ENCODE assay signal across 8 cellular contexts in genomic region chrX:23902419-23902818, GRCh38. TPM values are rescaled to one million over a fixed set of nuclear protein-coding genes. Genes with fewer than 3 reads are reported as not detected.
DNase-seq lines count a peak whose midpoint lies in the region; ATAC-seq, FAIRE-seq and TF ChIP-seq lines count a peak whose summit lies in the region.

No MANE protein-coding gene starts in this region.

- peaks cover 33% of the 10 kb centered on the region for H3K4me1 Mint-ChIP-seq in chondrocyte (ENCODE audit: low read depth)

- H3K36me3 ChIP-seq in HepG2 (replicated peaks in 1 of 2; ENCODE audit: control insufficient read depth in 1 of 2, insufficient read depth in 2 of 2, low read length in 2 of 2): no peaks in the 10 kb centered on the region

- POLR2A ChIA-PET in HepG2 (lab: Yijun Ruan, JAX): interaction anchor here (0.9 to 3.1 kb wide), 7 partner anchors 76 to 208 kb away, joined by 3 to 91 read pairs (median 7); partner anchors contain the start of genes ACOT9 and SAT1

- DNase-seq in AG09319 (ENCODE audit: extremely low read depth, low read depth) (peak; percentile 18), NCI-H460 (ENCODE audit: extremely low read depth, low read depth) (peak; percentile 51), chondrocyte (ENCODE audit: low spot score) (no peak), HepG2 (ENCODE audit: low spot score) (peak; percentile 50), urothelium cell line (ENCODE audit: low spot score) (peak; percentile 5)
- DNase-seq in activated CD4-positive, alpha-beta T cell treated with anti-CD3 and anti-CD28 coated beads for 4 hours: no peak

- H3K27me3 ChIP-seq in HepG2 (ENCODE audit: control insufficient read depth in 1 of 2, insufficient read depth in 2 of 2, low read length in 2 of 2): no peaks in the 10 kb centered on the region

- peaks cover 5% of the 10 kb centered on the region for H3K79me2 ChIP-seq in HepG2 (ENCODE audit: insufficient read depth, low read length)

- 8% methylated on average over 1 of the region's 2 CpGs for WGBS in HepG2 (ENCODE audit: low lambda C conversion rate)

- no peaks in the 10 kb centered on the region for H3K27me3 Mint-ChIP-seq in chondrocyte (ENCODE audit: low read depth)

- no peaks in the 10 kb centered on the region for H4K20me1 ChIP-seq in HepG2 (ENCODE audit: insufficient read depth, low read length)

- no peak overlapping the region for H3K4me3 Mint-ChIP-seq in chondrocyte (ENCODE audit: unreplicated experiment)

- H3K4me3 ChIP-seq in HepG2 (replicated peaks in 1 of 3; ENCODE audit: insufficient read depth in 1 of 3, low read depth in 2 of 3, low read length in 3 of 3): peak overlapping the region in 1 of 3 experiments; percentile 33; a peak in 2 of 6 replicates

- no peak overlapping the region for H3K27ac Mint-ChIP-seq in chondrocyte (ENCODE audit: unreplicated experiment)

- no peak for TF ChIP-seq POLR2A in HepG2 (IDR thresholded peaks at IDR 0.05; ENCODE audit: insufficient read depth in 1 of 2, low read depth in 2 of 2, low read length in 2 of 2)

- peak overlapping the region; percentile 22; the same call in 1 of the 2 replicates for H3K9ac ChIP-seq in HepG2 (ENCODE audit: insufficient read depth, low read depth, low read length)

- TF ChIP-seq CTCF in AG09319 (IDR thresholded peaks at IDR 0.05; ENCODE audit: low read depth, low read length): peak; percentile 47
- TF ChIP-seq CTCF in chondrocyte (IDR thresholded peaks at IDR 0.05): peak; percentile 75
- peak; percentile 63 for TF ChIP-seq CTCF in HepG2 (CRISPR knock-in tag; IDR thresholded peaks at IDR 0.05)

- 0 out of 2 replicates have a peak, but pooled peaks have one; percentile 30 for TF ChIP-seq RAD21 in HepG2 (CRISPR knock-in tag; IDR thresholded peaks at IDR 0.05)

- no peaks in the 10 kb centered on the region for H3K36me3 Mint-ChIP-seq in chondrocyte (ENCODE audit: low read depth)

- peaks cover 60% of the 10 kb centered on the region for H3K4me1 ChIP-seq in HepG2 (ENCODE audit: insufficient read depth, low read length)

- no peaks in the 10 kb centered on the region for H3K9me3 Mint-ChIP-seq in chondrocyte (ENCODE audit: low read depth)

- H3K27ac ChIP-seq in HepG2 (ENCODE audit: extremely low read length, insufficient read depth, low read length): no peak overlapping the region

- ATAC-seq in GM19395 (IDR thresholded peaks at IDR 0.05; ENCODE audit: unreplicated experiment) (peak; percentile 35), HepG2 (peak; percentile 67), HG03521 (IDR thresholded peaks at IDR 0.05; ENCODE audit: unreplicated experiment) (no peak)

- no peak for FAIRE-seq in HepG2 (lab: Jason Lieb, UNC)
- no peak for FAIRE-seq in urothelium cell line (lab: Jason Lieb, UNC)

- CTCF ChIA-PET in HepG2 (lab: Yijun Ruan, JAX; ENCODE audit: low intra/inter-chr PET ratio, low total read pairs): interaction anchor here (1.0 to 2.7 kb wide), 5 partner anchors 30 to 207 kb away, joined by 3 to 50 read pairs (median 27); partner anchors contain the start of gene SAT1

- TF ChIP-seq EP300 in HepG2 (IDR thresholded peaks at IDR 0.05; ENCODE audit: low read depth in 2 of 2, low read length in 2 of 2) (no peak), HepG2 (CRISPR knock-in tag; IDR thresholded peaks at IDR 0.05; ENCODE audit: borderline replicate concordance) (no peak)

- H2AFZ ChIP-seq in HepG2 (ENCODE audit: low read length): no peak overlapping the region

- in situ Hi-C loops in HepG2 (cut with HindIII; ENCODE audit: extremely low pct_ligation_motif_present, low pct_unique_long_range_greater_than_20kb): loop anchor here (5.0 kb wide), 3 partner anchors 120 to 210 kb away; partner anchors contain the start of gene SAT1

- H3K9me3 ChIP-seq in HepG2 (ENCODE audit: low read length): no peaks in the 10 kb centered on the region

- no TSS peak for BruUV-seq in HepG2 (replicated peaks; lab: Mats Ljungman, UMichigan)

- H3K4me2 ChIP-seq in HepG2 (ENCODE audit: low read depth, low read length): peak overlapping the region; percentile 71

- intact Hi-C loops in HepG2 (cut with micrococcal nuclease; ENCODE audit: unreplicated experiment): loop anchor here (1.0 to 5.0 kb wide), 4 partner anchors 60 to 208 kb away; no protein-coding TSS in a partner anchor

TF ChIP-seq in HepG2, 621 proteins besides CTCF, POLR2A, EP300 and RAD21 (continues in another document):
- TF ChIP-seq HNF4A (CRISPR knock-in tag; IDR thresholded peaks at IDR 0.05) (no peak), SMC3 (IDR thresholded peaks at IDR 0.05; ENCODE audit: low read length) (peak; percentile 58), ZNF432 (CRISPR knock-in tag; IDR thresholded peaks at IDR 0.05; ENCODE audit: borderline replicate concordance) (no peak), SP4 (CRISPR knock-in tag; IDR thresholded peaks at IDR 0.05) (no peak), ARID3A (IDR thresholded peaks at IDR 0.05; ENCODE audit: low read depth, low read length) (peak; percentile 78; the same call in 1 of the 2 replicates), ZNF572 (CRISPR knock-in tag; IDR thresholded peaks at IDR 0.05) (no peak), NRL (CRISPR knock-in tag; IDR thresholded peaks at IDR 0.05; ENCODE audit: borderline replicate concordance) (no peak)

RNA-seq across cellular contexts. Expression of gene APOO, which starts 5.3 kb away (rescaled TPM):
- 40.5 and 40.9 TPM in 2 replicates for total RNA-seq in NCI-H460 (2014; rRNA removed; shearing (Covaris generic))
- 31.6 and 51.1 TPM in 2 replicates for polyA plus RNA-seq in NCI-H460 (2014; cell fraction: nucleus; rRNA removed)
- total RNA-seq in chondrocyte (29.1 to 46.3 TPM (median 30.1 TPM) in 3 replicates), HepG2 (2016; rRNA removed; fragmentation: Illumina TruSeq; extraction: Trizol) (22.1 and 27.8 TPM in 2 replicates)
- total RNA-seq in HepG2 (2016; cell fraction: cytosol; rRNA removed; fragmentation: Illumina TruSeq; extraction: Trizol; ENCODE audit: low read depth): 6.1 and 11.7 TPM in 2 replicates
- 18.2 and 21.4 TPM in 2 replicates for total RNA-seq in HepG2 (2016; cell fraction: insoluble cytoplasmic fraction; rRNA removed; fragmentation: Illumina TruSeq; extraction: Trizol)
- total RNA-seq in HepG2 (2016; cell fraction: membrane; rRNA removed; fragmentation: Illumina TruSeq; extraction: Trizol): 11.4 and 12.0 TPM in 2 replicates
- 11.2 and 13.5 TPM in 2 replicates for total RNA-seq in HepG2 (2016; cell fraction: nucleus; rRNA removed; fragmentation: Illumina TruSeq; extraction: Trizol)
- 9.7 and 9.9 TPM in 2 replicates for polyA plus RNA-seq in HepG2 (2011; rRNA removed)
- polyA plus RNA-seq in HepG2 (2011; cell fraction: cytosol; rRNA removed): 6.1 and 8.9 TPM in 2 replicates
- polyA plus RNA-seq in HepG2 (2011; cell fraction: nucleus; rRNA removed): 1.6 and 2.5 TPM in 2 replicates
- polyA plus RNA-seq in HepG2 (2012): 9.8 and 14.9 TPM in 2 replicates
- polyA plus RNA-seq in HepG2 (2016; cell fraction: cytosol; fragmentation: Illumina TruSeq; extraction: Trizol; ENCODE audit: low read depth): 5.3 and 7.4 TPM in 2 replicates
- polyA plus RNA-seq in HepG2 (2016; cell fraction: insoluble cytoplasmic fraction; fragmentation: Illumina TruSeq; extraction: Trizol; ENCODE audit: low read depth): 23.0 and 23.5 TPM in 2 replicates
- 8.0 and 10.7 TPM in 2 replicates for polyA plus RNA-seq in HepG2 (2016; cell fraction: membrane; fragmentation: Illumina TruSeq; extraction: Trizol; ENCODE audit: low read depth)
- 14.6 and 17.4 TPM in 2 replicates for polyA plus RNA-seq in HepG2 (2016; cell fraction: nucleus; fragmentation: Illumina TruSeq; extraction: Trizol; ENCODE audit: insufficient read depth, low read depth)
- 1.3 and 10.9 TPM in 2 replicates for polyA minus RNA-seq in HepG2 (2011; rRNA and poly(A)+ RNA removed; ENCODE audit: low replicate concordance)
- polyA minus RNA-seq in HepG2 (2011; cell fraction: cytosol; rRNA and poly(A)+ RNA removed): 2.9 and 3.3 TPM in 2 replicates
- polyA minus RNA-seq in HepG2 (2011; cell fraction: nucleus; rRNA and poly(A)+ RNA removed): 2.1 and 3.2 TPM in 2 replicates

RNA-seq across cellular contexts. Expression of gene CXorf58, which starts 5.4 kb away (rescaled TPM):
- 0.05 and 0.14 TPM in 2 replicates for total RNA-seq in NCI-H460 (2014; rRNA removed; shearing (Covaris generic))
- not detected in 2 replicates for polyA plus RNA-seq in NCI-H460 (2014; cell fraction: nucleus; rRNA removed)
- total RNA-seq in chondrocyte (0.30 TPM in 1 of 3 replicates, not detected in the others), HepG2 (2016; rRNA removed; fragmentation: Illumina TruSeq; extraction: Trizol) (not detected in 2 replicates)
- total RNA-seq in HepG2 (2016; cell fraction: cytosol; rRNA removed; fragmentation: Illumina TruSeq; extraction: Trizol; ENCODE audit: low read depth): not detected in 2 replicates
- total RNA-seq in HepG2 (2016; cell fraction: insoluble cytoplasmic fraction; rRNA removed; fragmentation: Illumina TruSeq; extraction: Trizol): not detected in 2 replicates
- not detected in 2 replicates for total RNA-seq in HepG2 (2016; cell fraction: membrane; rRNA removed; fragmentation: Illumina TruSeq; extraction: Trizol)
- total RNA-seq in HepG2 (2016; cell fraction: nucleus; rRNA removed; fragmentation: Illumina TruSeq; extraction: Trizol): not detected in 2 replicates
- polyA plus RNA-seq in HepG2 (2011; rRNA removed): not detected in 2 replicates
- polyA plus RNA-seq in HepG2 (2011; cell fraction: cytosol; rRNA removed): not detected in 2 replicates
- polyA plus RNA-seq in HepG2 (2011; cell fraction: nucleus; rRNA removed): not detected in 2 replicates
- polyA plus RNA-seq in HepG2 (2012): not detected in 2 replicates
- polyA plus RNA-seq in HepG2 (2016; cell fraction: cytosol; fragmentation: Illumina TruSeq; extraction: Trizol; ENCODE audit: low read depth): not detected in 2 replicates
- not detected in 2 replicates for polyA plus RNA-seq in HepG2 (2016; cell fraction: insoluble cytoplasmic fraction; fragmentation: Illumina TruSeq; extraction: Trizol; ENCODE audit: low read depth)
- not detected in 2 replicates for polyA plus RNA-seq in HepG2 (2016; cell fraction: membrane; fragmentation: Illumina TruSeq; extraction: Trizol; ENCODE audit: low read depth)
- polyA plus RNA-seq in HepG2 (2016; cell fraction: nucleus; fragmentation: Illumina TruSeq; extraction: Trizol; ENCODE audit: insufficient read depth, low read depth): not detected in 2 replicates
- not detected in 2 replicates for polyA minus RNA-seq in HepG2 (2011; rRNA and poly(A)+ RNA removed; ENCODE audit: low replicate concordance)
- not detected in 2 replicates for polyA minus RNA-seq in HepG2 (2011; cell fraction: cytosol; rRNA and poly(A)+ RNA removed)
- not detected in 2 replicates for polyA minus RNA-seq in HepG2 (2011; cell fraction: nucleus; rRNA and poly(A)+ RNA removed)

Comparison
In these comparisons a context has a peak if more than half of its experiments do, and no peak if none do; other contexts are left out.
1. DNase-seq: peak in AG09319 (single experiment), NCI-H460 (single experiment), HepG2 (single experiment) and urothelium cell line (single experiment); none in chondrocyte (single experiment) and activated CD4-positive, alpha-beta T cell treated with anti-CD3 and anti-CD28 coated beads for 4 hours (0 of 2).
2. Peak in every context shown above with its lines, with median percentiles within 50 percentile points of each other: CTCF ChIP-seq.